In the genomic region with DNA sequence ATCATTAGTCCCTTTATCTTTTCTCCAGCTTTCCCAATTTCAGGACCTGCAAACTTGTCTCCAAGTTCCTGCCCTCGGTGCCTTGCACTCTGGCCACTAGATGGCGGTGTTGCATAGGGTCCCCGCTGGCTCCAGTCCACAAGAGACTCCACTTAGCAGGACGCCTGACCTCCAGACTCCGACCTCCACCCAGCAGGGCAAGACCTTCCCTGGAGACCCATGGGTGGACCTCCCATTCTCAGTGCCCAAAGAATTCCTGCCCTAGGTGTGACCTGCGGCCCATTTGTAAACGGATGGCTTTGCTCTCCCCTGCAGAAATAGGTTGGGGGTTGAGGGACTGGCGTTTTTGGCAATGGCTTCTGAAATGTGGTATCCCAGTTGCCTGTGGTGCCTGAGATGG, we compare ENCODE assay signal across 8 cellular contexts.
A peak's percentile ranks its signal among the peaks of the same experiment; 100 is the strongest.
DNase-seq lines count a peak whose midpoint lies in the region; ATAC-seq and TF ChIP-seq lines count a peak whose summit lies in the region.

No MANE protein-coding gene starts in this region.

- 15 to 24% methylated on average over 8 of the region's 8 CpGs for WGBS in lower leg skin, 2 donors

- TF ChIP-seq POLR2A in lower leg skin (IDR thresholded peaks at IDR 0.05), result no peak

- peak; percentile 92 for TF ChIP-seq CTCF in coronary artery (IDR thresholded peaks at IDR 0.05)
- peak in 1 of 3 donors; percentile 80 for TF ChIP-seq CTCF in lower leg skin (IDR thresholded peaks at IDR 0.05)

- intact Hi-C loops in lower leg skin (cut with DNase I; ENCODE audit: low total_unique reads), result loop anchor here (5.0 kb wide), 1 partner anchor 206 kb away; no protein-coding TSS in a partner anchor

- ATAC-seq in GM21390 (IDR thresholded peaks at IDR 0.05; ENCODE audit: unreplicated experiment), result peak; percentile 53
- ATAC-seq in GM18520 (IDR thresholded peaks at IDR 0.05; ENCODE audit: unreplicated experiment), result no peak

- H3K27ac ChIP-seq in coronary artery, result no peak overlapping the region

- DNase-seq in AG20443 (ENCODE audit: low spot score) (peak; percentile 88), NCI-H526 treated with DMSO at 0.1 percent for 48 hours (lab: John Stamatoyannopoulos, UW) (peak; percentile 18), coronary artery (ENCODE audit: low spot score) (peak; percentile 88), lower leg skin (ENCODE audit: low spot score in 2 of 2) (peak; percentile 83 to 97)
- DNase-seq in activated CD4-positive, alpha-beta T cell treated with anti-CD3 and anti-CD28 coated beads, Interleukin-2, amount 50 U/mL, for 24 hours (ENCODE audit: low read depth in 1 of 2, low spot score in 1 of 2), result peak; percentile 63 to 70
- peak; percentile 54 to 73 (median 71) for DNase-seq in stimulated activated CD4-positive, alpha-beta T cell treated with anti-CD3 and anti-CD28 coated beads, TNF-alpha, amount 100 ng/mL, for 48 hours (ENCODE audit: low read depth in 3 of 3)

- H3K4me3 ChIP-seq in coronary artery (no peak overlapping the region), lower leg skin (ENCODE audit: low read depth, poor library complexity, severe bottlenecking) (no peak overlapping the region)

Comparison
In these comparisons a context has a peak if more than half of its experiments do, and no peak if none do; other contexts are left out.
1. DNase-seq: peak in every context shown above with its lines; median percentile 90 in lower leg skin; 88 in AG20443; 88 in coronary artery; 71 in stimulated activated CD4-positive, alpha-beta T cell treated with anti-CD3 and anti-CD28 coated beads, TNF-alpha, amount 100 ng/mL, for 48 hours; 66 in activated CD4-positive, alpha-beta T cell treated with anti-CD3 and anti-CD28 coated beads, Interleukin-2, amount 50 U/mL, for 24 hours; 18 in NCI-H526 treated with DMSO at 0.1 percent for 48 hours.